ENCODE assay signal across 8 cellular contexts in the genomic region with DNA sequence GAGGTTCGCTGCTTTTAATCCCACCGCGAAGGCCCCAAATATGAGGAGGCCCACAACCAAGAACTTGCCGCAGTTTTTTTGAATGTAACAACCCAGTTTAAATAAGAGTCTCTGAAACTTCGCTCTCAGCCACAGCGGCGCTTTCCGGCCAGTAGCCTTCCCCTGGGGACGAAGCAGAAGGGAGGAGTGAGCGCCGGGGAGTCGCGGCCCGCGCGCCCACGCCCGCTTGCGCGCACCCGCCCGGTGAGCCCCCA. TPM values are rescaled to one million over a fixed set of nuclear protein-coding genes. Genes with fewer than 3 reads are reported as not detected.
DNase-seq lines count a peak whose midpoint lies in the region; ATAC-seq, FAIRE-seq and TF ChIP-seq lines count a peak whose summit lies in the region.

No MANE protein-coding gene starts in this region.

- no peaks in the 10 kb centered on the region for H3K79me2 ChIP-seq in keratinocyte (ENCODE audit: control insufficient read depth, insufficient read depth, low read length)

- H3K27me3 ChIP-seq in CD4-positive, alpha-beta T cell (ENCODE audit: control insufficient read depth, insufficient read depth, low read length) = peaks cover 11% of the 10 kb centered on the region
- H3K27me3 ChIP-seq in keratinocyte (ENCODE audit: control insufficient read depth, extremely low read depth, insufficient read depth, low read length) = no peaks in the 10 kb centered on the region

- no peaks in the 10 kb centered on the region for H3K9me1 ChIP-seq in keratinocyte (ENCODE audit: control insufficient read depth, extremely low read depth, insufficient read depth, low read length)

- H3K27ac Mint-ChIP-seq in CD4-positive, alpha-beta T cell = peak overlapping the region; percentile 79
- H3K27ac Mint-ChIP-seq in stimulated activated naive CD8-positive, alpha-beta T cell treated with anti-CD3 and anti-CD28 coated beads, Interleukin-15, amount 100 ng/mL, for 72 hours = peak overlapping the region; percentile 95 to 96

- no peak for FAIRE-seq in keratinocyte (lab: Jason Lieb, UNC)

- TF ChIP-seq CTCF in CD4-positive, alpha-beta T cell (IDR thresholded peaks at IDR 0.05) = no peak
- TF ChIP-seq CTCF in keratinocyte (optimal IDR thresholded peaks at IDR 0.05 in 1 of 3, IDR thresholded peaks at IDR 0.05 in 1 of 3, conservative IDR thresholded peaks at IDR 0.05 in 1 of 3; ENCODE audit: extremely low read depth in 1 of 3, insufficient read depth in 2 of 3, low read length in 3 of 3) = no peak

- no peak for ATAC-seq in CD4-positive, alpha-beta T cell (ENCODE audit: poor library complexity)
- ATAC-seq in stimulated activated naive CD8-positive, alpha-beta T cell treated with anti-CD3 and anti-CD28 coated beads, Interleukin-15, amount 100 ng/mL, for 72 hours = peak; percentile 1
- no peak for ATAC-seq in HG03097 (IDR thresholded peaks at IDR 0.05; ENCODE audit: low FRiP score, unreplicated experiment)

- H3K36me3 Mint-ChIP-seq in CD4-positive, alpha-beta T cell (ENCODE audit: low read depth) = peaks cover 30% of the 10 kb centered on the region

- DNase-seq in CD4-positive, alpha-beta T cell = no peak
- peak; percentile 60 for DNase-seq in GM19238 (ENCODE audit: insufficient read length, low spot score)
- DNase-seq in NAMALWA (ENCODE audit: low spot score) = peak; percentile 72
- DNase-seq in astrocyte of the hippocampus (ENCODE audit: low read depth, low spot score) = peak; percentile 78
- no peak for DNase-seq in keratinocyte (ENCODE audit: low read depth, low spot score)
- peak; percentile 51 for DNase-seq in stimulated activated naive CD8-positive, alpha-beta T cell treated with anti-CD3 and anti-CD28 coated beads, Interleukin-15, amount 100 ng/mL, for 72 hours
- DNase-seq in NCI-H446 treated with DMSO at 0.1 percent for 48 hours (lab: John Stamatoyannopoulos, UW) = no peak

- CTCF ChIA-PET in CD4-positive, alpha-beta T cell (lab: Charles Lee) = interaction anchor here (0.6 kb wide), 1 partner anchor 12 kb away, joined by 3 read pairs; no protein-coding TSS in a partner anchor

- no peaks in the 10 kb centered on the region for H4K20me1 ChIP-seq in keratinocyte (ENCODE audit: control insufficient read depth, extremely low read depth, insufficient read depth, low read length)

- no peaks in the 10 kb centered on the region for H3K36me3 ChIP-seq in keratinocyte (ENCODE audit: control insufficient read depth in 2 of 2, extremely low read depth in 1 of 2, insufficient read depth in 2 of 2, low read length in 2 of 2)

- intact Hi-C loops in CD4-positive, alpha-beta T cell (cut with DNase I, micrococcal nuclease) = loop anchor here in 1 of 2 experiments (1.0 to 10.0 kb wide), 3 partner anchors 11 to 782 kb away; a partner anchor contains a TSS

- peaks cover 57% of the 10 kb centered on the region for H3K4me1 Mint-ChIP-seq in CD4-positive, alpha-beta T cell (ENCODE audit: low read depth)
- H3K4me1 Mint-ChIP-seq in stimulated activated naive CD8-positive, alpha-beta T cell treated with anti-CD3 and anti-CD28 coated beads, Interleukin-15, amount 100 ng/mL, for 72 hours = peaks cover 47% of the 10 kb centered on the region

- H3K9me3 ChIP-seq in CD4-positive, alpha-beta T cell (ENCODE audit: control insufficient read depth, low read length) = no peaks in the 10 kb centered on the region
- H3K9me3 ChIP-seq in keratinocyte (ENCODE audit: control insufficient read depth, low read depth, low read length) = no peaks in the 10 kb centered on the region

- H3K27me3 Mint-ChIP-seq in CD4-positive, alpha-beta T cell = peaks cover 28% of the 10 kb centered on the region
- H3K27me3 Mint-ChIP-seq in stimulated activated naive CD8-positive, alpha-beta T cell treated with anti-CD3 and anti-CD28 coated beads, Interleukin-15, amount 100 ng/mL, for 72 hours = no peaks in the 10 kb centered on the region

- H3K9ac ChIP-seq in keratinocyte (ENCODE audit: control insufficient read depth, extremely low read depth, insufficient read depth, low read length) = peak overlapping the region; percentile 81

- no peaks in the 10 kb centered on the region for H3K9me3 Mint-ChIP-seq in CD4-positive, alpha-beta T cell
- H3K9me3 Mint-ChIP-seq in stimulated activated naive CD8-positive, alpha-beta T cell treated with anti-CD3 and anti-CD28 coated beads, Interleukin-15, amount 100 ng/mL, for 72 hours = no peaks in the 10 kb centered on the region

- POLR2A ChIA-PET in CD4-positive, alpha-beta T cell (lab: Charles Lee) = interaction anchor here (1.5 to 6.7 kb wide), 4 partner anchors 11 to 369 kb away, joined by 7 to 99 read pairs (median 10); a partner anchor contains a TSS

- H3K27ac ChIP-seq in CD4-positive, alpha-beta T cell (ENCODE audit: low read depth, low read length) = peak overlapping the region; percentile 35
- peak overlapping the region; percentile 32 for H3K27ac ChIP-seq in keratinocyte (ENCODE audit: control insufficient read depth, insufficient read depth, low read length)

- H3K4me1 ChIP-seq in keratinocyte (ENCODE audit: control insufficient read depth, extremely low read depth, insufficient read depth, low read length) = peaks cover 11% of the 10 kb centered on the region

- H3K4me3 Mint-ChIP-seq in CD4-positive, alpha-beta T cell = peak overlapping the region; percentile 93
- H3K4me3 Mint-ChIP-seq in stimulated activated naive CD8-positive, alpha-beta T cell treated with anti-CD3 and anti-CD28 coated beads, Interleukin-15, amount 100 ng/mL, for 72 hours = peak overlapping the region; percentile 95 to 100

- peak overlapping the region; percentile 98 for H3K4me2 ChIP-seq in keratinocyte (ENCODE audit: control insufficient read depth, extremely low read depth, insufficient read depth, low read depth, low read length)

- H3K4me3 ChIP-seq in keratinocyte (ENCODE audit: control insufficient read depth in 2 of 3, extremely low read depth in 1 of 3, insufficient read depth in 2 of 3, low read depth in 1 of 3, low read length in 3 of 3) = peak overlapping the region; percentile 73 to 95 (median 91)

- dilution Hi-C loops in keratinocyte (cut with MboI; ENCODE audit: extremely low pct_ligation_motif_present, low sequenced_read_pairs) = no loop called here

- H2AFZ ChIP-seq in keratinocyte (ENCODE audit: control insufficient read depth, low read length) = peak overlapping the region; percentile 90

RNA-seq across cellular contexts. Expression of a gene that starts 10.4 kb away (rescaled TPM):
- total RNA-seq in CD4-positive, alpha-beta T cell = 10 to 100 TPM; 15.8 to 17.0 TPM
- polyA plus RNA-seq in keratinocyte = 0.82 to 1.7 TPM (median 1.5 TPM) in 3 replicates
- 2.2 TPM for polyA plus RNA-seq in keratinocyte (2011; ENCODE audit: low read depth)
- polyA plus RNA-seq in keratinocyte (2011; cell fraction: cytosol; rRNA removed) = 0.91 and 1.1 TPM in 2 replicates
- polyA plus RNA-seq in keratinocyte (2011; cell fraction: nucleus; rRNA removed) = 5.1 and 5.9 TPM in 2 replicates
- 1.6 and 2.7 TPM in 2 replicates for polyA plus RNA-seq in keratinocyte (2012; ENCODE audit: low replicate concordance)
- polyA minus RNA-seq in keratinocyte = 1.3 to 11.4 TPM (median 8.5 TPM) in 3 replicates
- 9.8 TPM for polyA minus RNA-seq in keratinocyte (2011; cell fraction: cytosol; rRNA and poly(A)+ RNA removed)
- 6.8 and 15.2 TPM in 2 replicates for polyA minus RNA-seq in keratinocyte (2011; cell fraction: nucleus; rRNA and poly(A)+ RNA removed)

Comparison
In these comparisons a context has a peak if more than half of its experiments do, and no peak if none do; other contexts are left out.
1. DNase-seq: peak in GM19238 (single experiment), NAMALWA (single experiment), astrocyte of the hippocampus (single experiment) and stimulated activated naive CD8-positive, alpha-beta T cell treated with anti-CD3 and anti-CD28 coated beads, Interleukin-15, amount 100 ng/mL, for 72 hours (2 of 2); none in CD4-positive, alpha-beta T cell (0 of 10), keratinocyte (single experiment) and NCI-H446 treated with DMSO at 0.1 percent for 48 hours (single experiment).